1 cellular context compared by ENCODE assay signal in genomic region chr17:82876602-82877391, GRCh38.
TF ChIP-seq lines count a peak whose summit lies in the region.

No MANE protein-coding gene starts in this region.

TF ChIP-seq in HepG2, 621 proteins besides CTCF, POLR2A, EP300 and RAD21 (continued from another document and continues in another):
- TF ChIP-seq CENPBD1 (CRISPR knock-in tag; IDR thresholded peaks at IDR 0.05; ENCODE audit: borderline replicate concordance, low read depth) (no peak), U2AF1 (optimal IDR thresholded peaks at IDR 0.05; ENCODE audit: low read depth, low read length) (no peak), MEIS1 (CRISPR knock-in tag; IDR thresholded peaks at IDR 0.05; ENCODE audit: borderline replicate concordance) (no peak), CAMTA2 (CRISPR knock-in tag; IDR thresholded peaks at IDR 0.05; ENCODE audit: borderline replicate concordance) (no peak), ZSCAN9 (CRISPR knock-in tag; IDR thresholded peaks at IDR 0.05; ENCODE audit: borderline replicate concordance) (no peak), ARNT (IDR thresholded peaks at IDR 0.05) (no peak), MAFF (IDR thresholded peaks at IDR 0.05; ENCODE audit: low read depth, low read length) (no peak), ZNF44 (CRISPR knock-in tag; IDR thresholded peaks at IDR 0.05) (no peak), ZBTB26 (CRISPR knock-in tag; IDR thresholded peaks at IDR 0.05; ENCODE audit: borderline replicate concordance) (no peak), SMAD3 (CRISPR knock-in tag; IDR thresholded peaks at IDR 0.05) (no peak), PHF5A (CRISPR knock-in tag; IDR thresholded peaks at IDR 0.05; ENCODE audit: low read depth, unreplicated experiment) (no peak), ETV5 (CRISPR knock-in tag; IDR thresholded peaks at IDR 0.05; ENCODE audit: borderline replicate concordance) (no peak), ZFX (CRISPR knock-in tag; IDR thresholded peaks at IDR 0.05; ENCODE audit: low read depth) (peak; percentile 59), E2F1 (CRISPR knock-in tag; IDR thresholded peaks at IDR 0.05) (no peak), ZSCAN30 (CRISPR knock-in tag; IDR thresholded peaks at IDR 0.05) (no peak), ZBTB7B (CRISPR knock-in tag; IDR thresholded peaks at IDR 0.05) (no peak), DNMT1 (CRISPR knock-in tag; IDR thresholded peaks at IDR 0.05) (no peak), ATF7 (IDR thresholded peaks at IDR 0.05) (no peak), ATF7 (CRISPR knock-in tag; IDR thresholded peaks at IDR 0.05) (no peak), PBX2 (CRISPR knock-in tag; IDR thresholded peaks at IDR 0.05) (no peak), MED13 (CRISPR knock-in tag; IDR thresholded peaks at IDR 0.05) (no peak), ZNF337 (CRISPR knock-in tag; IDR thresholded peaks at IDR 0.05; ENCODE audit: borderline replicate concordance, low read depth) (no peak), ZNF160 (CRISPR knock-in tag; IDR thresholded peaks at IDR 0.05) (no peak), ZNF674 (CRISPR knock-in tag; IDR thresholded peaks at IDR 0.05; ENCODE audit: low read depth) (no peak), KDM2A (CRISPR knock-in tag; IDR thresholded peaks at IDR 0.05; ENCODE audit: borderline replicate concordance, low read depth) (0 out of 2 replicates have a peak, but pooled peaks have one; percentile 34), ZNF124 (CRISPR knock-in tag; IDR thresholded peaks at IDR 0.05) (no peak), ZNF773 (CRISPR knock-in tag; IDR thresholded peaks at IDR 0.05; ENCODE audit: borderline replicate concordance) (no peak), BRCA1 (CRISPR knock-in tag; IDR thresholded peaks at IDR 0.05) (no peak), ZNF263 (CRISPR knock-in tag; IDR thresholded peaks at IDR 0.05) (no peak), IRF9 (CRISPR knock-in tag; IDR thresholded peaks at IDR 0.05; ENCODE audit: borderline replicate concordance) (no peak), ZNF275 (CRISPR knock-in tag; IDR thresholded peaks at IDR 0.05; ENCODE audit: borderline replicate concordance) (no peak), ERF (CRISPR knock-in tag; IDR thresholded peaks at IDR 0.05) (no peak; the same call in 1 of the 2 replicates), KLF9 (CRISPR knock-in tag; IDR thresholded peaks at IDR 0.05; ENCODE audit: low read depth) (no peak), PREB (CRISPR knock-in tag; IDR thresholded peaks at IDR 0.05) (no peak), REPIN1 (CRISPR knock-in tag; IDR thresholded peaks at IDR 0.05; ENCODE audit: borderline replicate concordance, low read depth) (no peak), GATAD2A (CRISPR knock-in tag; IDR thresholded peaks at IDR 0.05) (0 out of 2 replicates have a peak, but pooled peaks have one; percentile 20), TOE1 (CRISPR knock-in tag; IDR thresholded peaks at IDR 0.05) (no peak), ZNF136 (CRISPR knock-in tag; IDR thresholded peaks at IDR 0.05; ENCODE audit: low read depth) (no peak), NFATC3 (CRISPR knock-in tag; IDR thresholded peaks at IDR 0.05) (no peak), ZSCAN12 (CRISPR knock-in tag; IDR thresholded peaks at IDR 0.05) (no peak), MIER2 (CRISPR knock-in tag; IDR thresholded peaks at IDR 0.05) (no peak), TIGD3 (CRISPR knock-in tag; IDR thresholded peaks at IDR 0.05; ENCODE audit: borderline replicate concordance) (no peak), MXI1 (IDR thresholded peaks at IDR 0.05; ENCODE audit: borderline replicate concordance, low read depth, low read length) (no peak), UBTF (CRISPR knock-in tag; IDR thresholded peaks at IDR 0.05) (peak; percentile 62), STAG1 (CRISPR knock-in tag; IDR thresholded peaks at IDR 0.05) (peak; percentile 65), CCDC6 (CRISPR knock-in tag; IDR thresholded peaks at IDR 0.05) (no peak), TCF7 (IDR thresholded peaks at IDR 0.05; ENCODE audit: low read depth) (no peak), SIN3A (IDR thresholded peaks at IDR 0.05; ENCODE audit: borderline replicate concordance, low read depth, low read length) (no peak), MTERF4 (CRISPR knock-in tag; IDR thresholded peaks at IDR 0.05) (no peak), ZNF616 (CRISPR knock-in tag; IDR thresholded peaks at IDR 0.05; ENCODE audit: low read depth) (no peak), ZBTB8A (CRISPR knock-in tag; IDR thresholded peaks at IDR 0.05; ENCODE audit: borderline replicate concordance, low read depth) (no peak), SMC3 (IDR thresholded peaks at IDR 0.05; ENCODE audit: low read length) (peak; percentile 53; the same call in 1 of the 2 replicates), NFYB (CRISPR knock-in tag; IDR thresholded peaks at IDR 0.05) (0 out of 2 replicates have a peak, but pooled peaks have one; percentile 11), FIP1L1 (IDR thresholded peaks at IDR 0.05; ENCODE audit: borderline replicate concordance, insufficient read depth, low read depth, low read length) (no peak), HMGXB3 (CRISPR knock-in tag; IDR thresholded peaks at IDR 0.05; ENCODE audit: borderline replicate concordance) (no peak), ZNF350 (CRISPR knock-in tag; IDR thresholded peaks at IDR 0.05; ENCODE audit: borderline replicate concordance, low read depth) (no peak)
